19 cellular contexts compared by ENCODE assay signal in genomic region chr10:11409357-11409756, GRCh38.
"Had no signal": no experiment of that assay in that cellular context is flagged by ENCODE, and none has a peak within 500 bp of the region (broad histone marks: within the 10 kb centered on the region; RNA-seq: fewer than 3 reads in every experiment).

No MANE protein-coding gene starts in this region.

- H3K36me3 ChIP-seq: colonic mucosa, lower lobe of right lung, neutrophil, right lobe of liver, thyroid gland had no signal

- H3K4me3 Mint-ChIP-seq: nephron progenitor cell; stimulated activated naive CD8-positive, alpha-beta T cell treated with anti-CD3 and anti-CD28 coated beads, Interleukin-15, amount 100 ng/mL, for 72 hours had no signal

- H3K27me3 ChIP-seq: colonic mucosa, right lobe of liver, thyroid gland had no signal

- H3K4me1 ChIP-seq: colonic mucosa, lower lobe of right lung, parathyroid adenoma, thyroid gland had no signal

- H3K27me3 Mint-ChIP-seq: effector memory CD8-positive, alpha-beta T cell; naive thymus-derived CD8-positive, alpha-beta T cell; stimulated activated naive CD8-positive, alpha-beta T cell treated with anti-CD3 and anti-CD28 coated beads, Interleukin-15, amount 100 ng/mL, for 72 hours had no signal

- H3K4me3 ChIP-seq: colonic mucosa, lower lobe of right lung, right lobe of liver, smooth muscle cell, thyroid gland had no signal

- H3K4me2 ChIP-seq: smooth muscle cell had no signal

- H3K9ac ChIP-seq: parathyroid adenoma had no signal

- H3K9me3 ChIP-seq: colonic mucosa, neutrophil, right lobe of liver, thyroid gland had no signal

- H2AFZ ChIP-seq: parathyroid adenoma had no signal

- DNase-seq: colonic mucosa; effector memory CD8-positive, alpha-beta T cell; left ventricle myocardium superior; lower lobe of right lung; naive thymus-derived CD8-positive, alpha-beta T cell; nephron progenitor cell; right lobe of liver; stimulated activated CD4-positive, alpha-beta T cell treated with anti-CD3 and anti-CD28 coated beads, Interleukin-12 subunit alpha, Interleukin-12 subunit beta, amount 100 ng/mL, for 4 hours; stimulated activated CD4-positive, alpha-beta T cell treated with anti-CD3 and anti-CD28 coated beads, Interleukin-1b, Interleukin-23, amount 100 ng/mL, for 48 hours; stimulated activated CD4-positive, alpha-beta T cell treated with anti-CD3 and anti-CD28 coated beads, Interleukin-4, amount 100 ng/mL, for 1 hour; stimulated activated CD8-positive, alpha-beta memory T cell treated with anti-CD3 and anti-CD28 coated beads, Interleukin-4, amount 100 ng/mL, for 48 hours; stimulated activated naive CD4-positive, alpha-beta T cell; stimulated activated naive CD8-positive, alpha-beta T cell treated with anti-CD3 and anti-CD28 coated beads, Interleukin-15, amount 100 ng/mL, for 72 hours; thyroid gland; trophoblast cell had no signal

- H3K79me2 ChIP-seq: parathyroid adenoma had no signal

- H3K27ac ChIP-seq: colonic mucosa, lower lobe of right lung, neutrophil, parathyroid adenoma, right lobe of liver, thyroid gland had no signal

- H3K27ac Mint-ChIP-seq: nephron progenitor cell; progenitor cell of endocrine pancreas; stimulated activated naive CD8-positive, alpha-beta T cell treated with anti-CD3 and anti-CD28 coated beads, Interleukin-15, amount 100 ng/mL, for 72 hours had no signal

- ATAC-seq: effector memory CD8-positive, alpha-beta T cell; left ventricle myocardium superior; lower lobe of right lung; naive thymus-derived CD8-positive, alpha-beta T cell; right lobe of liver; stimulated activated naive CD8-positive, alpha-beta T cell treated with anti-CD3 and anti-CD28 coated beads, Interleukin-15, amount 100 ng/mL, for 72 hours had no signal
